ENCODE assay signal across 21 cellular contexts in genomic region chr12:114834621-114835020, GRCh38.
A peak's percentile ranks its signal among the peaks of the same experiment; 100 is the strongest.
DNase-seq lines count a peak whose midpoint lies in the region; ATAC-seq lines count a peak whose summit lies in the region.
"Had no signal": no experiment of that assay in that cellular context is flagged by ENCODE, and none has a peak within 500 bp of the region (broad histone marks: within the 10 kb centered on the region; RNA-seq: fewer than 3 reads in every experiment).

No MANE protein-coding gene starts in this region.

- DNase-seq in A172 (ENCODE audit: low spot score) (peak; percentile 68), HCEC 1CT (peak; percentile 58), adipocyte (ENCODE audit: low read depth) (peak; percentile 19), hepatic stellate cell (ENCODE audit: low spot score) (peak; percentile 39), LoVo (ENCODE audit: low spot score) (no peak), left lobe of liver (ENCODE audit: low spot score) (no peak)
- no peak for DNase-seq in naive thymus-derived CD4-positive, alpha-beta T cell
- DNase-seq: 8988T; CD4-positive, CD25-positive, alpha-beta regulatory T cell; DND-41; heart right ventricle; KG1; NCI-H1105 treated with DMSO at 0.1 percent for 48 hours; NCI-H82; pancreas; spleen; stimulated activated naive CD8-positive, alpha-beta T cell treated with anti-CD3 and anti-CD28 coated beads, Interleukin-15, Interleukin-2, amounts not matched to agents 100 U/mL and 50 U/mL, for 24 hours; T-helper 17 cell; upper lobe of right lung had no signal

- H3K27me3 ChIP-seq in adipocyte (replicated peaks; ENCODE audit: control insufficient read depth, insufficient read depth, low read length) = no peaks in the 10 kb centered on the region
- no peaks in the 10 kb centered on the region for H3K27me3 ChIP-seq in naive thymus-derived CD4-positive, alpha-beta T cell (ENCODE audit: control insufficient read depth in 2 of 2, insufficient read depth in 2 of 2, low read length in 2 of 2)
- H3K27me3 ChIP-seq: heart right ventricle, pancreas, spleen, upper lobe of right lung had no signal

- intact Hi-C loops in naive thymus-derived CD4-positive, alpha-beta T cell (cut with micrococcal nuclease) = no loop called here

- no peaks in the 10 kb centered on the region for H3K27me3 Mint-ChIP-seq in naive thymus-derived CD4-positive, alpha-beta T cell
- H3K27me3 Mint-ChIP-seq: CD4-positive, CD25-positive, alpha-beta regulatory T cell; T-helper 17 cell had no signal

- no peak overlapping the region for H3K4me3 ChIP-seq in adipocyte (ENCODE audit: low read length)
- no peak overlapping the region for H3K4me3 ChIP-seq in naive thymus-derived CD4-positive, alpha-beta T cell (ENCODE audit: low read length)
- H3K4me3 ChIP-seq: coronary artery, heart right ventricle, pancreas, spleen, upper lobe of right lung had no signal

- H3K36me3 Mint-ChIP-seq in naive thymus-derived CD4-positive, alpha-beta T cell = no peaks in the 10 kb centered on the region
- H3K36me3 Mint-ChIP-seq: CD4-positive, CD25-positive, alpha-beta regulatory T cell had no signal

- H3K27ac ChIP-seq in naive thymus-derived CD4-positive, alpha-beta T cell (ENCODE audit: low read depth, low read length) = no peak overlapping the region
- H3K27ac ChIP-seq: coronary artery, heart right ventricle, pancreas, spleen, upper lobe of right lung had no signal

- peaks cover 7% of the 10 kb centered on the region for H3K9me3 ChIP-seq in adipocyte (ENCODE audit: control insufficient read depth, low read length)
- H3K9me3 ChIP-seq in naive thymus-derived CD4-positive, alpha-beta T cell (ENCODE audit: control insufficient read depth in 2 of 3, low read length in 3 of 3) = peaks cover 0 to 8% (median 0%) of the 10 kb centered on the region in 3 experiments
- H3K9me3 ChIP-seq: pancreas, upper lobe of right lung had no signal

- no peak overlapping the region for H3K27ac Mint-ChIP-seq in naive thymus-derived CD4-positive, alpha-beta T cell
- H3K27ac Mint-ChIP-seq: CD4-positive, CD25-positive, alpha-beta regulatory T cell; T-helper 17 cell had no signal

- ATAC-seq in HG03039 (IDR thresholded peaks at IDR 0.05; ENCODE audit: unreplicated experiment) (no peak), left lobe of liver (no peak)
- no peak for ATAC-seq in naive thymus-derived CD4-positive, alpha-beta T cell
- ATAC-seq: heart right ventricle; pancreas; stimulated activated naive CD8-positive, alpha-beta T cell treated with anti-CD3 and anti-CD28 coated beads, Interleukin-15, Interleukin-2, amounts not matched to agents 100 U/mL and 50 U/mL, for 24 hours; T-helper 17 cell; upper lobe of right lung had no signal

- no peaks in the 10 kb centered on the region for H3K4me1 Mint-ChIP-seq in naive thymus-derived CD4-positive, alpha-beta T cell
- H3K4me1 Mint-ChIP-seq: CD4-positive, CD25-positive, alpha-beta regulatory T cell; T-helper 17 cell had no signal

- H3K9ac ChIP-seq in adipocyte (ENCODE audit: low read length) = no peak overlapping the region

- H3K36me3 ChIP-seq in adipocyte (ENCODE audit: control insufficient read depth, insufficient read depth, low read length, severe bottlenecking) = no peaks in the 10 kb centered on the region
- no peaks in the 10 kb centered on the region for H3K36me3 ChIP-seq in naive thymus-derived CD4-positive, alpha-beta T cell (ENCODE audit: control insufficient read depth in 2 of 3, insufficient read depth in 3 of 3, low read length in 3 of 3)
- H3K36me3 ChIP-seq: heart right ventricle, pancreas, spleen, upper lobe of right lung had no signal

- CTCF ChIA-PET in naive thymus-derived CD4-positive, alpha-beta T cell (lab: Charles Lee) = no interaction called here

- H3K9me3 Mint-ChIP-seq in naive thymus-derived CD4-positive, alpha-beta T cell = peaks cover 0 to 9% (median 0%) of the 10 kb centered on the region in 11 donors

- no peak overlapping the region for H3K4me3 Mint-ChIP-seq in naive thymus-derived CD4-positive, alpha-beta T cell
- H3K4me3 Mint-ChIP-seq: CD4-positive, CD25-positive, alpha-beta regulatory T cell; T-helper 17 cell had no signal

- POLR2A ChIA-PET in naive thymus-derived CD4-positive, alpha-beta T cell (lab: Charles Lee) = no interaction called here

- H3K4me1 ChIP-seq in adipocyte (ENCODE audit: control insufficient read depth, insufficient read depth, low read length) = peaks cover 8% of the 10 kb centered on the region
- no peaks in the 10 kb centered on the region for H3K4me1 ChIP-seq in naive thymus-derived CD4-positive, alpha-beta T cell (ENCODE audit: control insufficient read depth in 2 of 2, insufficient read depth in 2 of 2, low read length in 2 of 2)
- H3K4me1 ChIP-seq: heart right ventricle, pancreas, spleen, upper lobe of right lung had no signal

Comparison
In these comparisons a context has a peak if more than half of its experiments do, and no peak if none do; other contexts are left out.
1. DNase-seq: peak in A172 (single experiment), HCEC 1CT (single experiment), adipocyte (single experiment) and hepatic stellate cell (single experiment); none in LoVo (single experiment), left lobe of liver (single experiment) and naive thymus-derived CD4-positive, alpha-beta T cell (0 of 9).